In genomic region chr12:111398530-111398929, GRCh38 we compare ENCODE assay signal across 1 cellular context.
TF ChIP-seq lines count a peak whose summit lies in the region.

No MANE protein-coding gene starts in this region.

TF ChIP-seq in K562, 482 proteins besides CTCF, POLR2A, EP300 and RAD21:
- no peak for TF ChIP-seq FOXK2 (conservative IDR thresholded peaks at IDR 0.05 in 1 of 2, IDR thresholded peaks at IDR 0.05 in 1 of 2; ENCODE audit: low read depth in 2 of 2)
- no peak for TF ChIP-seq EGR1 (conservative IDR thresholded peaks at IDR 0.05)
- no peak for TF ChIP-seq ILK (tag; IDR thresholded peaks at IDR 0.05; ENCODE audit: borderline replicate concordance, low read depth)
- TF ChIP-seq MAFG (tag; conservative IDR thresholded peaks at IDR 0.05): no peak
- TF ChIP-seq ADNP (tag; IDR thresholded peaks at IDR 0.05): no peak
- TF ChIP-seq ZNF780A (CRISPR knock-in tag; IDR thresholded peaks at IDR 0.05): no peak
- no peak for TF ChIP-seq SIRT6 (IDR thresholded peaks at IDR 0.05; ENCODE audit: low read depth, low read length)
- no peak for TF ChIP-seq ARID2 (IDR thresholded peaks at IDR 0.05)
